ENCODE assay signal across 1 cellular context in the genomic region with DNA sequence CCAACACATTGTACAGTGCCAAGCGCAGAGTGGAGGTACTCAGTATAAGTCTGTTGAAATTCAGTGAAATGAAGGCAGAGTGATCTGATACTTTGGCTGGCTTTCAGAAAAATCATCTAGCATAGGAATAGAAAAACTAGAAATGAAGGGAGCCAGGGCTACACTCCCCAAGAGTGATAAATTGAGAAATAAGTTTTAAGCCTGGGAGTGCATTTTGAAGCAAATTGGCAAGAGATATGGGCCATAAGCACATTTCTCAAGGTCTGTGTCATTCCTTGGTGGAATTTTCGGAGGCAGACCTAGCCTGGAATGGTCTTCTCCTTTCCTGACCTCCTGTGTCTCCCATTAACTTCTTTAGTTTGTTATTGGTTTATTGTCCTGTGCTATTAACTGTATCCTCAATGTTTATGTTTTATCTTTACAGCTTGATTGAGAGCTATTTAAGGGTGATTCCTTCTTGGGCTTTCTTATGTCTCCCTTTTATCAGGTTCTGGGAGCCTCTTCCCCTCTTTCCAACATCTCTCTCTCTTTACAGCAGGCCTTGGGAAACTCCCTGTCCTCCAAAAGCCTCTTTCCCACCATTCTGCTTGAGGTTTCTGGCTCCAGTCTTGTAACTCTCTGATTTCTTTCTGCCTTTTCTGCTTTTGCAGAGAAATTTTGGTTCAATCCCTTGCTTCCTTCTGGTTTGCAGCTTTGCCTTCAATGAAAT.
TF ChIP-seq lines count a peak whose summit lies in the region.

No MANE protein-coding gene starts in this region.

TF ChIP-seq in SK-N-SH treated with all-trans-retinoic acid at 6 μM for 48 hours, 23 proteins besides CTCF, POLR2A, EP300 and RAD21 (continued from another document):
- TF ChIP-seq, protein P1, sequence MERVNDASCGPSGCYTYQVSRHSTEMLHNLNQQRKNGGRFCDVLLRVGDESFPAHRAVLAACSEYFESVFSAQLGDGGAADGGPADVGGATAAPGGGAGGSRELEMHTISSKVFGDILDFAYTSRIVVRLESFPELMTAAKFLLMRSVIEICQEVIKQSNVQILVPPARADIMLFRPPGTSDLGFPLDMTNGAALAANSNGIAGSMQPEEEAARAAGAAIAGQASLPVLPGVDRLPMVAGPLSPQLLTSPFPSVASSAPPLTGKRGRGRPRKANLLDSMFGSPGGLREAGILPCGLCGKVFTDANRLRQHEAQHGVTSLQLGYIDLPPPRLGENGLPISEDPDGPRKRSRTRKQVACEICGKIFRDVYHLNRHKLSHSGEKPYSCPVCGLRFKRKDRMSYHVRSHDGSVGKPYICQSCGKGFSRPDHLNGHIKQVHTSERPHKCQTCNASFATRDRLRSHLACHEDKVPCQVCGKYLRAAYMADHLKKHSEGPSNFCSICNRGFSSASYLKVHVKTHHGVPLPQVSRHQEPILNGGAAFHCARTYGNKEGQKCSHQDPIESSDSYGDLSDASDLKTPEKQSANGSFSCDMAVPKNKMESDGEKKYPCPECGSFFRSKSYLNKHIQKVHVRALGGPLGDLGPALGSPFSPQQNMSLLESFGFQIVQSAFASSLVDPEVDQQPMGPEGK (CRISPR knock-in tag; IDR thresholded peaks at IDR 0.05; ENCODE audit: borderline replicate concordance), result no peak
